1 cellular context compared by ENCODE assay signal in the genomic region with DNA sequence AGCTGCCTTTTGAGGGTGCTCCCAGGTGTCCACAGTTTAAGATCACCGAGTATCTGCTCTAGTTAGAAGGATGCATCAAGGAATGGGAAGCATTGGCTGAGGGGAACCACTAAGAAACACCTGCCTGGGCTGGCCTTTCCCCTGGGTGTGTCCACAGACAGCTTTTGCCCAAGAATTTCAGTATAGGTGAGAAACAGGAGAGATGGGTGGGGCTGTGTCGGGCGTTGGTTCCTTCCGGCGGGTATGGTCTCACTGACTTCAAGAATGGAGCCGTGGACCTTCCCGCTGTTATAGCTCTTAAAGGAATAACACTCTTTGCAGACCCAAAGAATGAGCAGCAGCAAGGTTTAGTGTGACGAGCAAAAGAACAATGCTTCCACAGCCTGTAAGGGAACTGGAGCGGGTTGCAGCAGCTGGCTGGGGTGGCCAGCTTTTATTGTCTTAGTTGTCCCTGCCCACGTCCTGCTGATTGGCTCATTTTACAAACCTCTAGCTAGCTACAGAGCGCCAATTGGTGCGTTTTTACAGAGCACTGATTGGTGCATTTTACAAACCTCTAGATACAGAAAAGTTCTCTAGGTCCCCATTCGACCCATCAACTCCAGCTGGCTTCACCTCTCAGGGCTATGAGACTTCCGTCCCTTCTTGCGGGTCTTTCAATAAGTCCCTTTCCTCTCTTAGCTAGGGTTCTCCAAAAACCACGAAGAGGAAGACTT.
TF ChIP-seq lines count a peak whose summit lies in the region.

No MANE protein-coding gene starts in this region.

TF ChIP-seq in HEK293, 187 proteins besides CTCF, POLR2A, EP300 and RAD21 (continued from another document):
- TF ChIP-seq, protein P1, sequence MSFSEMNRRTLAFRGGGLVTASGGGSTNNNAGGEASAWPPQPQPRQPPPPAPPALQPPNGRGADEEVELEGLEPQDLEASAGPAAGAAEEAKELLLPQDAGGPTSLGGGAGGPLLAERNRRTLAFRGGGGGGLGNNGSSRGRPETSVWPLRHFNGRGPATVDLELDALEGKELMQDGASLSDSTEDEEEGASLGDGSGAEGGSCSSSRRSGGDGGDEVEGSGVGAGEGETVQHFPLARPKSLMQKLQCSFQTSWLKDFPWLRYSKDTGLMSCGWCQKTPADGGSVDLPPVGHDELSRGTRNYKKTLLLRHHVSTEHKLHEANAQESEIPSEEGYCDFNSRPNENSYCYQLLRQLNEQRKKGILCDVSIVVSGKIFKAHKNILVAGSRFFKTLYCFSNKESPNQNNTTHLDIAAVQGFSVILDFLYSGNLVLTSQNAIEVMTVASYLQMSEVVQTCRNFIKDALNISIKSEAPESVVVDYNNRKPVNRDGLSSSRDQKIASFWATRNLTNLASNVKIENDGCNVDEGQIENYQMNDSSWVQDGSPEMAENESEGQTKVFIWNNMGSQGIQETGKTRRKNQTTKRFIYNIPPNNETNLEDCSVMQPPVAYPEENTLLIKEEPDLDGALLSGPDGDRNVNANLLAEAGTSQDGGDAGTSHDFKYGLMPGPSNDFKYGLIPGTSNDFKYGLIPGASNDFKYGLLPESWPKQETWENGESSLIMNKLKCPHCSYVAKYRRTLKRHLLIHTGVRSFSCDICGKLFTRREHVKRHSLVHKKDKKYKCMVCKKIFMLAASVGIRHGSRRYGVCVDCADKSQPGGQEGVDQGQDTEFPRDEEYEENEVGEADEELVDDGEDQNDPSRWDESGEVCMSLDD (tag by site-specific recombination; IDR thresholded peaks at IDR 0.05): no peak
- TF ChIP-seq, protein P2, sequence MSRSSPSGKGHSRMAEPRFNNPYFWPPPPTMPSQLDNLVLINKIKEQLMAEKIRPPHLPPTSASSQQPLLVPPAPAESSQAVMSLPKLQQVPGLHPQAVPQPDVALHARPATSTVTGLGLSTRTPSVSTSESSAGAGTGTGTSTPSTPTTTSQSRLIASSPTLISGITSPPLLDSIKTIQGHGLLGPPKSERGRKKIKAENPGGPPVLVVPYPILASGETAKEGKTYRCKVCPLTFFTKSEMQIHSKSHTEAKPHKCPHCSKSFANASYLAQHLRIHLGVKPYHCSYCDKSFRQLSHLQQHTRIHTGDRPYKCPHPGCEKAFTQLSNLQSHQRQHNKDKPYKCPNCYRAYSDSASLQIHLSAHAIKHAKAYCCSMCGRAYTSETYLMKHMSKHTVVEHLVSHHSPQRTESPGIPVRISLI (tag by site-specific recombination; IDR thresholded peaks at IDR 0.05): no peak
- TF ChIP-seq, protein P3, sequence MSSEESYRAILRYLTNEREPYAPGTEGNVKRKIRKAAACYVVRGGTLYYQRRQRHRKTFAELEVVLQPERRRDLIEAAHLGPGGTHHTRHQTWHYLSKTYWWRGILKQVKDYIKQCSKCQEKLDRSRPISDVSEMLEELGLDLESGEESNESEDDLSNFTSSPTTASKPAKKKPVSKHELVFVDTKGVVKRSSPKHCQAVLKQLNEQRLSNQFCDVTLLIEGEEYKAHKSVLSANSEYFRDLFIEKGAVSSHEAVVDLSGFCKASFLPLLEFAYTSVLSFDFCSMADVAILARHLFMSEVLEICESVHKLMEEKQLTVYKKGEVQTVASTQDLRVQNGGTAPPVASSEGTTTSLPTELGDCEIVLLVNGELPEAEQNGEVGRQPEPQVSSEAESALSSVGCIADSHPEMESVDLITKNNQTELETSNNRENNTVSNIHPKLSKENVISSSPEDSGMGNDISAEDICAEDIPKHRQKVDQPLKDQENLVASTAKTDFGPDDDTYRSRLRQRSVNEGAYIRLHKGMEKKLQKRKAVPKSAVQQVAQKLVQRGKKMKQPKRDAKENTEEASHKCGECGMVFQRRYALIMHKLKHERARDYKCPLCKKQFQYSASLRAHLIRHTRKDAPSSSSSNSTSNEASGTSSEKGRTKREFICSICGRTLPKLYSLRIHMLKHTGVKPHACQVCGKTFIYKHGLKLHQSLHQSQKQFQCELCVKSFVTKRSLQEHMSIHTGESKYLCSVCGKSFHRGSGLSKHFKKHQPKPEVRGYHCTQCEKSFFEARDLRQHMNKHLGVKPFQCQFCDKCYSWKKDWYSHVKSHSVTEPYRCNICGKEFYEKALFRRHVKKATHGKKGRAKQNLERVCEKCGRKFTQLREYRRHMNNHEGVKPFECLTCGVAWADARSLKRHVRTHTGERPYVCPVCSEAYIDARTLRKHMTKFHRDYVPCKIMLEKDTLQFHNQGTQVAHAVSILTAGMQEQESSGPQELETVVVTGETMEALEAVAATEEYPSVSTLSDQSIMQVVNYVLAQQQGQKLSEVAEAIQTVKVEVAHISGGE (tag by site-specific recombination; conservative IDR thresholded peaks at IDR 0.05; ENCODE audit: low read depth): no peak
- TF ChIP-seq ZNF571 (tag by site-specific recombination; IDR thresholded peaks at IDR 0.05) (no peak), ZNF610 (tag by site-specific recombination; IDR thresholded peaks at IDR 0.05; ENCODE audit: borderline replicate concordance) (no peak), ZNF473 (tag by site-specific recombination; IDR thresholded peaks at IDR 0.05) (no peak), ZNF561 (tag by site-specific recombination; IDR thresholded peaks at IDR 0.05; ENCODE audit: borderline replicate concordance) (no peak), ZNF138 (tag by site-specific recombination; IDR thresholded peaks at IDR 0.05; ENCODE audit: borderline replicate concordance) (no peak)
- TF ChIP-seq, protein P4, sequence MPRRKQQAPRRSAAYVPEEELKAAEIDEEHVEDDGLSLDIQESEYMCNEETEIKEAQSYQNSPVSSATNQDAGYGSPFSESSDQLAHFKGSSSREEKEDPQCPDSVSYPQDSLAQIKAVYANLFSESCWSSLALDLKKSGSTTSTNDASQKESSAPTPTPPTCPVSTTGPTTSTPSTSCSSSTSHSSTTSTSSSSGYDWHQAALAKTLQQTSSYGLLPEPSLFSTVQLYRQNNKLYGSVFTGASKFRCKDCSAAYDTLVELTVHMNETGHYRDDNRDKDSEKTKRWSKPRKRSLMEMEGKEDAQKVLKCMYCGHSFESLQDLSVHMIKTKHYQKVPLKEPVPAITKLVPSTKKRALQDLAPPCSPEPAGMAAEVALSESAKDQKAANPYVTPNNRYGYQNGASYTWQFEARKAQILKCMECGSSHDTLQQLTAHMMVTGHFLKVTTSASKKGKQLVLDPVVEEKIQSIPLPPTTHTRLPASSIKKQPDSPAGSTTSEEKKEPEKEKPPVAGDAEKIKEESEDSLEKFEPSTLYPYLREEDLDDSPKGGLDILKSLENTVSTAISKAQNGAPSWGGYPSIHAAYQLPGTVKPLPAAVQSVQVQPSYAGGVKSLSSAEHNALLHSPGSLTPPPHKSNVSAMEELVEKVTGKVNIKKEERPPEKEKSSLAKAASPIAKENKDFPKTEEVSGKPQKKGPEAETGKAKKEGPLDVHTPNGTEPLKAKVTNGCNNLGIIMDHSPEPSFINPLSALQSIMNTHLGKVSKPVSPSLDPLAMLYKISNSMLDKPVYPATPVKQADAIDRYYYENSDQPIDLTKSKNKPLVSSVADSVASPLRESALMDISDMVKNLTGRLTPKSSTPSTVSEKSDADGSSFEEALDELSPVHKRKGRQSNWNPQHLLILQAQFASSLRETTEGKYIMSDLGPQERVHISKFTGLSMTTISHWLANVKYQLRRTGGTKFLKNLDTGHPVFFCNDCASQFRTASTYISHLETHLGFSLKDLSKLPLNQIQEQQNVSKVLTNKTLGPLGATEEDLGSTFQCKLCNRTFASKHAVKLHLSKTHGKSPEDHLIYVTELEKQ (tag by site-specific recombination; IDR thresholded peaks at IDR 0.05; ENCODE audit: borderline replicate concordance): no peak
- TF ChIP-seq, protein P5, sequence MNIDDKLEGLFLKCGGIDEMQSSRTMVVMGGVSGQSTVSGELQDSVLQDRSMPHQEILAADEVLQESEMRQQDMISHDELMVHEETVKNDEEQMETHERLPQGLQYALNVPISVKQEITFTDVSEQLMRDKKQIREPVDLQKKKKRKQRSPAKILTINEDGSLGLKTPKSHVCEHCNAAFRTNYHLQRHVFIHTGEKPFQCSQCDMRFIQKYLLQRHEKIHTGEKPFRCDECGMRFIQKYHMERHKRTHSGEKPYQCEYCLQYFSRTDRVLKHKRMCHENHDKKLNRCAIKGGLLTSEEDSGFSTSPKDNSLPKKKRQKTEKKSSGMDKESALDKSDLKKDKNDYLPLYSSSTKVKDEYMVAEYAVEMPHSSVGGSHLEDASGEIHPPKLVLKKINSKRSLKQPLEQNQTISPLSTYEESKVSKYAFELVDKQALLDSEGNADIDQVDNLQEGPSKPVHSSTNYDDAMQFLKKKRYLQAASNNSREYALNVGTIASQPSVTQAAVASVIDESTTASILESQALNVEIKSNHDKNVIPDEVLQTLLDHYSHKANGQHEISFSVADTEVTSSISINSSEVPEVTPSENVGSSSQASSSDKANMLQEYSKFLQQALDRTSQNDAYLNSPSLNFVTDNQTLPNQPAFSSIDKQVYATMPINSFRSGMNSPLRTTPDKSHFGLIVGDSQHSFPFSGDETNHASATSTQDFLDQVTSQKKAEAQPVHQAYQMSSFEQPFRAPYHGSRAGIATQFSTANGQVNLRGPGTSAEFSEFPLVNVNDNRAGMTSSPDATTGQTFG (tag by site-specific recombination; IDR thresholded peaks at IDR 0.05; ENCODE audit: borderline replicate concordance): no peak
